Comparison of ENCODE assay signal across 28 cellular contexts in genomic region chr5:80411589-80412219, GRCh38. TPM values are rescaled to one million over a fixed set of nuclear protein-coding genes. Genes with fewer than 3 reads are reported as not detected.
DNase-seq lines count a peak whose midpoint lies in the region; ATAC-seq and TF ChIP-seq lines count a peak whose summit lies in the region.
"Had no signal": no experiment of that assay in that cellular context is flagged by ENCODE, and none has a peak within 500 bp of the region (broad histone marks: within the 10 kb centered on the region; RNA-seq: fewer than 3 reads in every experiment).

No MANE protein-coding gene starts in this region.

- peaks cover 25% of the 10 kb centered on the region for H3K36me3 ChIP-seq in SJCRH30
- peaks cover 0 to 33% of the 10 kb centered on the region in 2 donors for H3K36me3 ChIP-seq in psoas muscle (ENCODE audit: insufficient read depth in 1 of 2, low read depth in 1 of 2)
- H3K36me3 ChIP-seq: ovary, uterus had no signal

- intact Hi-C loops in psoas muscle (cut with DNase I) = no loop called here

- TF ChIP-seq CTCF in fibroblast of villous mesenchyme (IDR thresholded peaks at IDR 0.05; ENCODE audit: insufficient read depth, low read depth, low read length) (no peak), psoas muscle (IDR thresholded peaks at IDR 0.05) (no peak)

- DNase-seq in SHP77 (lab: John Stamatoyannopoulos, UW) (peak; percentile 5 to 6), SHP77 treated with DMSO at 0.1 percent for 48 hours (lab: John Stamatoyannopoulos, UW) (no peak), SJCRH30 (peak; percentile 35 to 66), fibroblast of villous mesenchyme (ENCODE audit: low read depth) (peak; percentile 19), psoas muscle (no peak), GM19238 (ENCODE audit: insufficient read length, low spot score) (no peak), C1 segment of cervical spinal cord (lab: John Stamatoyannopoulos, UW) (no peak)
- DNase-seq: activated B cell treated with CpG ODN at 0.5 μM for 24 hours; activated CD4-positive, alpha-beta T cell treated with anti-CD3 and anti-CD28 coated beads, Interleukin-2, amount 50 U/mL, for 4 hours; activated CD8-positive, alpha-beta memory T cell treated with anti-CD3 and anti-CD28 coated beads, Interleukin-2, amount 50 U/mL, for 4 hours; AML-193; caudate nucleus; dorsolateral prefrontal cortex; left cardiac atrium; mesendoderm; MV-4-11; naive thymus-derived CD4-positive, alpha-beta T cell; NCI-H2171 treated with DMSO at 0.1 percent for 48 hours; NCI-H526 treated with DMSO at 0.1 percent for 48 hours; ovary; right cardiac atrium; stimulated activated CD4-positive, alpha-beta T cell treated with anti-CD3 and anti-CD28 coated beads, Interleukin-12 subunit alpha, Interleukin-12 subunit beta, amount 100 ng/mL, for 4 hours; stimulated activated CD4-positive, alpha-beta T cell treated with anti-CD3 and anti-CD28 coated beads, Interleukin-4, amount 100 ng/mL, for 4 hours; stimulated activated naive CD4-positive, alpha-beta T cell; uterus had no signal

- H3K4me1 ChIP-seq in SJCRH30 = peaks cover 14% of the 10 kb centered on the region
- H3K4me1 ChIP-seq in psoas muscle = peaks cover 19% of the 10 kb centered on the region

- H3K27ac ChIP-seq in SJCRH30 = peak overlapping the region; percentile 28
- H3K27ac ChIP-seq in psoas muscle = peak overlapping the region; percentile 25
- H3K27ac ChIP-seq: KMS-11, ovary, uterus had no signal

- WGBS in psoas muscle, 3 donors = 61 to 75% (median 65%) methylated on average over 3 of the region's 3 CpGs

- H3K4me3 ChIP-seq in SJCRH30 (no peak overlapping the region), fibroblast of villous mesenchyme (ENCODE audit: low read depth, low read length) (no peak overlapping the region), psoas muscle (no peak overlapping the region)
- H3K4me3 ChIP-seq: ovary, uterus had no signal

- ATAC-seq in psoas muscle = no peak
- ATAC-seq in HG03432 (IDR thresholded peaks at IDR 0.05; ENCODE audit: unreplicated experiment) = no peak
- ATAC-seq: activated T-helper 17 cell treated with anti-CD3 and anti-CD28 coated beads, Interleukin-2, amount 50 U/mL, for 72 hours; left cardiac atrium; naive thymus-derived CD4-positive, alpha-beta T cell; right cardiac atrium had no signal

- H3K9me3 ChIP-seq in SJCRH30 (replicated peaks) = no peaks in the 10 kb centered on the region
- no peaks in the 10 kb centered on the region for H3K9me3 ChIP-seq in psoas muscle
- H3K9me3 ChIP-seq: ovary, uterus had no signal

- H3K27me3 ChIP-seq in SJCRH30 (no peaks in the 10 kb centered on the region), psoas muscle (ENCODE audit: insufficient read depth in 3 of 3, low read length in 2 of 3) (no peaks in the 10 kb centered on the region)
- H3K27me3 ChIP-seq: dorsolateral prefrontal cortex, ovary, uterus had no signal

RNA-seq across cellular contexts. Expression of gene ZFYVE16, which starts 3.8 kb away (rescaled TPM):
- total RNA-seq in SJCRH30 (2014; rRNA removed; shearing (Covaris generic)) = 56.6 and 67.8 TPM in 2 replicates
- total RNA-seq in fibroblast of villous mesenchyme (28.3 and 40.6 TPM in 2 replicates), psoas muscle (10 to 100 TPM; 21.8 to 36.7 (median 27.3) TPM)
- polyA plus RNA-seq in psoas muscle = 10 to 100 TPM in 1 of 3 donors, 1 to 10 TPM in 2; 6.1 to 11.4 (median 6.1) TPM

Comparison
In these comparisons a context has a peak if more than half of its experiments do, and no peak if none do; other contexts are left out.
1. DNase-seq: peak in SHP77 (2 of 2), SJCRH30 (2 of 2) and fibroblast of villous mesenchyme (single experiment); none in SHP77 treated with DMSO at 0.1 percent for 48 hours (single experiment), psoas muscle (0 of 2), GM19238 (single experiment) and C1 segment of cervical spinal cord (0 of 14).